In the genomic region with DNA sequence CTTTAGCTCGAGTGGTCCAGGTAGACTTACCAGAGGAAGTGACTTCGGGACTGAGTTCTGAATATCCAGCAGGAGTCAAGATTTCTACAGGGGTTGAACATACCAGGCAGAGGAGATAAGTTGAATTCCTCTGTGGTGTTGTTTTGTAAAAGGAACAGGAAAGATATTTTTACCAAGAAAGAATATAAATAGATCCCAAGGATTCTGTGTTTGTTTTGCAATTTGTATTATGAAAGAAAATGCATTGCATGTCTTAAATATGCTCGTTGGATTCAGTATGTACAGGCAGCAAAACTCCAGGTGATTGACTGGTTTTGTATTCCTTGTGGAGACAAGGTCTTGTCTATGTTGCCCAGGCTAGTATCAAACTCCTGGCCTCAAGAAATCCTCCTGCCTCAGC, we compare ENCODE assay signal across 30 cellular contexts.
"Had no signal": no experiment of that assay in that cellular context is flagged by ENCODE, and none has a peak within 500 bp of the region (broad histone marks: within the 10 kb centered on the region; RNA-seq: fewer than 3 reads in every experiment).

No MANE protein-coding gene starts in this region.

- H3K4me3 ChIP-seq: coronary artery, esophagus squamous epithelium, lower lobe of right lung, pancreas, prostate gland, right atrium auricular region, skin epidermis, spleen, testis, tibial artery had no signal

- H3K9me3 ChIP-seq: esophagus squamous epithelium, lower lobe of right lung, neutrophil, pancreas, prostate gland, right atrium auricular region, spleen, testis, tibial artery had no signal

- H3K27ac Mint-ChIP-seq: immature natural killer cell; memory B cell; natural killer cell treated with Interleukin-12 subunit alpha and Interleukin-12 subunit beta and Interleukin-15 and Interleukin-18, amount 100 ng/mL, for 72 hours; stimulated activated memory B cell treated with anti-CD40 and anti-IgM and Interleukin-4, amounts not matched to agents 10 μg/mL and 1 μg/mL and 100 μg/mL, for 72 hours; type B pancreatic cell had no signal

- H3K27ac ChIP-seq: coronary artery, esophagus squamous epithelium, foreskin keratinocyte, lower lobe of right lung, neutrophil, pancreas, prostate gland, right atrium auricular region, skin epidermis, spleen, testis, tibial artery had no signal

- H3K36me3 ChIP-seq: esophagus squamous epithelium, lower lobe of right lung, pancreas, prostate gland, right atrium auricular region, tibial artery had no signal

- H3K27me3 Mint-ChIP-seq: memory B cell; stimulated activated memory B cell treated with anti-CD40 and anti-IgM and Interleukin-4, amounts not matched to agents 10 μg/mL and 1 μg/mL and 100 μg/mL, for 72 hours had no signal

- H3K36me3 Mint-ChIP-seq: natural killer cell treated with Interleukin-12 subunit alpha and Interleukin-12 subunit beta and Interleukin-15 and Interleukin-18, amount 100 ng/mL, for 72 hours had no signal

- ATAC-seq: foreskin keratinocyte; left colon; left ventricle myocardium superior; lower lobe of right lung; natural killer cell treated with Interleukin-12 subunit alpha and Interleukin-12 subunit beta and Interleukin-15 and Interleukin-18, amount 100 ng/mL, for 72 hours; pancreas; sciatic nerve; stimulated activated memory B cell treated with anti-CD40 and anti-IgM and Interleukin-4, amounts not matched to agents 10 μg/mL and 1 μg/mL and 100 μg/mL, for 72 hours; stimulated activated naive CD8-positive, alpha-beta T cell treated with anti-CD3 and anti-CD28 coated beads, Interleukin-15, Interleukin-2, amounts not matched to agents 100 U/mL and 50 U/mL, for 24 hours had no signal

- H3K4me3 Mint-ChIP-seq: immature natural killer cell; memory B cell; natural killer cell treated with Interleukin-12 subunit alpha and Interleukin-12 subunit beta and Interleukin-15 and Interleukin-18, amount 100 ng/mL, for 72 hours; neural crest cell; stimulated activated memory B cell treated with anti-CD40 and anti-IgM and Interleukin-4, amounts not matched to agents 10 μg/mL and 1 μg/mL and 100 μg/mL, for 72 hours; type B pancreatic cell had no signal

- H3K9me3 Mint-ChIP-seq: immature natural killer cell; memory B cell; natural killer cell treated with Interleukin-12 subunit alpha and Interleukin-12 subunit beta and Interleukin-15 and Interleukin-18, amount 100 ng/mL, for 72 hours; neural crest cell; stimulated activated memory B cell treated with anti-CD40 and anti-IgM and Interleukin-4, amounts not matched to agents 10 μg/mL and 1 μg/mL and 100 μg/mL, for 72 hours; type B pancreatic cell had no signal

- H3K27me3 ChIP-seq: esophagus squamous epithelium, foreskin keratinocyte, neutrophil, pancreas, right atrium auricular region, spleen, testis, tibial artery had no signal

- H3K4me1 Mint-ChIP-seq: memory B cell; stimulated activated memory B cell treated with anti-CD40 and anti-IgM and Interleukin-4, amounts not matched to agents 10 μg/mL and 1 μg/mL and 100 μg/mL, for 72 hours had no signal

- H3K4me1 ChIP-seq: esophagus squamous epithelium, foreskin keratinocyte, lower lobe of right lung, pancreas, prostate gland, right atrium auricular region, spleen, testis had no signal

- DNase-seq: central memory CD4-positive, alpha-beta T cell; dermis blood vessel endothelial cell; effector memory CD4-positive, alpha-beta T cell; esophagus squamous epithelium; foreskin keratinocyte; hypothalamus; immature natural killer cell; islet precursor cell; kidney glomerular epithelial cell; left colon; left ventricle myocardium superior; lower lobe of right lung; pancreas; spleen; stimulated activated CD4-positive, alpha-beta T cell treated with anti-CD3 and anti-CD28 coated beads, Interleukin-4, amount 100 ng/mL, for 4 hours; stimulated activated naive CD8-positive, alpha-beta T cell treated with anti-CD3 and anti-CD28 coated beads, Interleukin-15, Interleukin-2, amounts not matched to agents 100 U/mL and 50 U/mL, for 24 hours; substantia nigra; testis; tibial artery had no signal
